In genomic region chr1:8874230-8875201, GRCh38 we compare ENCODE assay signal across 2 cellular contexts.
TF ChIP-seq lines count a peak whose summit lies in the region.

No MANE protein-coding gene starts in this region.

TF ChIP-seq in IMR-90, 13 proteins besides CTCF, POLR2A, EP300 and RAD21:
- no peak for TF ChIP-seq CEBPB (IDR thresholded peaks at IDR 0.05; ENCODE audit: low read depth, low read length)

TF ChIP-seq in K562, 482 proteins besides CTCF, POLR2A, EP300 and RAD21:
- TF ChIP-seq GATA2 (CRISPR knock-in tag; IDR thresholded peaks at IDR 0.05) (no peak), ZNF431 (CRISPR knock-in tag; IDR thresholded peaks at IDR 0.05) (0 out of 2 replicates have a peak, but pooled peaks have one; percentile 25), DIDO1 (tag; IDR thresholded peaks at IDR 0.05; ENCODE audit: low read depth) (no peak), ZNF764 (CRISPR knock-in tag; IDR thresholded peaks at IDR 0.05; ENCODE audit: low read depth) (no peak), RBM22 (IDR thresholded peaks at IDR 0.05; ENCODE audit: low read depth, low read length, poor library complexity, severe bottlenecking) (no peak), CHD2 (IDR thresholded peaks at IDR 0.05; ENCODE audit: low read depth, low read length) (peak; percentile 63; the same call in 1 of the 2 replicates), ZNF77 (CRISPR knock-in tag; IDR thresholded peaks at IDR 0.05) (no peak), ZFX (CRISPR knock-in tag; IDR thresholded peaks at IDR 0.05) (peak; percentile 35; the same call in 1 of the 2 replicates), KDM5B (IDR thresholded peaks at IDR 0.05; ENCODE audit: insufficient replicate concordance, low read depth, low read length) (peak; percentile 34), PML (IDR thresholded peaks at IDR 0.05; ENCODE audit: low read length) (peak; percentile 45), SMAD3 (CRISPR knock-in tag; conservative IDR thresholded peaks at IDR 0.05) (no peak), ZNF512 (tag; IDR thresholded peaks at IDR 0.05) (0 out of 2 replicates have a peak, but pooled peaks have one; percentile 34), SP1 (CRISPR knock-in tag; IDR thresholded peaks at IDR 0.05) (0 out of 2 replicates have a peak, but pooled peaks have one; percentile 38), FOXP4 (CRISPR knock-in tag; IDR thresholded peaks at IDR 0.05; ENCODE audit: borderline replicate concordance) (0 out of 2 replicates have a peak, but pooled peaks have one; percentile 39), SUPT5H (IDR thresholded peaks at IDR 0.05) (peak; percentile 4), ZNF57 (CRISPR knock-in tag; IDR thresholded peaks at IDR 0.05) (no peak), CCAR2 (IDR thresholded peaks at IDR 0.05; ENCODE audit: low read depth, low read length) (no peak), POLR2AphosphoS2 (IDR thresholded peaks at IDR 0.05; ENCODE audit: low read length) (peak; percentile 71; the same call in 1 of the 2 replicates), NFIX (CRISPR knock-in tag; IDR thresholded peaks at IDR 0.05; ENCODE audit: low read depth) (no peak), ZNF644 (tag; IDR thresholded peaks at IDR 0.05; ENCODE audit: low read depth) (no peak), SMARCA5 (IDR thresholded peaks at IDR 0.05) (peak; percentile 14; the same call in 1 of the 2 replicates), ESRRB (CRISPR knock-in tag; IDR thresholded peaks at IDR 0.05; ENCODE audit: borderline replicate concordance) (no peak), POLR2AphosphoS5 (IDR thresholded peaks at IDR 0.05; ENCODE audit: control insufficient read depth, insufficient read depth, low read depth, low read length) (peak; percentile 42; the same call in 1 of the 2 replicates)
- TF ChIP-seq, protein P1, sequence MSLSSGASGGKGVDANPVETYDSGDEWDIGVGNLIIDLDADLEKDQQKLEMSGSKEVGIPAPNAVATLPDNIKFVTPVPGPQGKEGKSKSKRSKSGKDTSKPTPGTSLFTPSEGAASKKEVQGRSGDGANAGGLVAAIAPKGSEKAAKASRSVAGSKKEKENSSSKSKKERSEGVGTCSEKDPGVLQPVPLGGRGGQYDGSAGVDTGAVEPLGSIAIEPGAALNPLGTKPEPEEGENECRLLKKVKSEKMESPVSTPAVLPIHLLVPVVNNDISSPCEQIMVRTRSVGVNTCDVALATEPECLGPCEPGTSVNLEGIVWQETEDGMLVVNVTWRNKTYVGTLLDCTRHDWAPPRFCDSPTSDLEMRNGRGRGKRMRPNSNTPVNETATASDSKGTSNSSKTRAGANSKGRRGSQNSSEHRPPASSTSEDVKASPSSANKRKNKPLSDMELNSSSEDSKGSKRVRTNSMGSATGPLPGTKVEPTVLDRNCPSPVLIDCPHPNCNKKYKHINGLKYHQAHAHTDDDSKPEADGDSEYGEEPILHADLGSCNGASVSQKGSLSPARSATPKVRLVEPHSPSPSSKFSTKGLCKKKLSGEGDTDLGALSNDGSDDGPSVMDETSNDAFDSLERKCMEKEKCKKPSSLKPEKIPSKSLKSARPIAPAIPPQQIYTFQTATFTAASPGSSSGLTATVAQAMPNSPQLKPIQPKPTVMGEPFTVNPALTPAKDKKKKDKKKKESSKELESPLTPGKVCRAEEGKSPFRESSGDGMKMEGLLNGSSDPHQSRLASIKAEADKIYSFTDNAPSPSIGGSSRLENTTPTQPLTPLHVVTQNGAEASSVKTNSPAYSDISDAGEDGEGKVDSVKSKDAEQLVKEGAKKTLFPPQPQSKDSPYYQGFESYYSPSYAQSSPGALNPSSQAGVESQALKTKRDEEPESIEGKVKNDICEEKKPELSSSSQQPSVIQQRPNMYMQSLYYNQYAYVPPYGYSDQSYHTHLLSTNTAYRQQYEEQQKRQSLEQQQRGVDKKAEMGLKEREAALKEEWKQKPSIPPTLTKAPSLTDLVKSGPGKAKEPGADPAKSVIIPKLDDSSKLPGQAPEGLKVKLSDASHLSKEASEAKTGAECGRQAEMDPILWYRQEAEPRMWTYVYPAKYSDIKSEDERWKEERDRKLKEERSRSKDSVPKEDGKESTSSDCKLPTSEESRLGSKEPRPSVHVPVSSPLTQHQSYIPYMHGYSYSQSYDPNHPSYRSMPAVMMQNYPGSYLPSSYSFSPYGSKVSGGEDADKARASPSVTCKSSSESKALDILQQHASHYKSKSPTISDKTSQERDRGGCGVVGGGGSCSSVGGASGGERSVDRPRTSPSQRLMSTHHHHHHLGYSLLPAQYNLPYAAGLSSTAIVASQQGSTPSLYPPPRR (CRISPR knock-in tag; IDR thresholded peaks at IDR 0.05; ENCODE audit: borderline replicate concordance): no peak
- TF ChIP-seq, protein P2, sequence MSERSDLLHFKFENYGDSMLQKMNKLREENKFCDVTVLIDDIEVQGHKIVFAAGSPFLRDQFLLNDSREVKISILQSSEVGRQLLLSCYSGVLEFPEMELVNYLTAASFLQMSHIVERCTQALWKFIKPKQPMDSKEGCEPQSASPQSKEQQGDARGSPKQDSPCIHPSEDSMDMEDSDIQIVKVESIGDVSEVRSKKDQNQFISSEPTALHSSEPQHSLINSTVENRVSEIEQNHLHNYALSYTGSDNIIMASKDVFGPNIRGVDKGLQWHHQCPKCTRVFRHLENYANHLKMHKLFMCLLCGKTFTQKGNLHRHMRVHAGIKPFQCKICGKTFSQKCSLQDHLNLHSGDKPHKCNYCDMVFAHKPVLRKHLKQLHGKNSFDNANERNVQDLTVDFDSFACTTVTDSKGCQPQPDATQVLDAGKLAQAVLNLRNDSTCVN (CRISPR knock-in tag; IDR thresholded peaks at IDR 0.05): 0 out of 2 replicates have a peak, but pooled peaks have one; percentile 15
TF ChIP-seq in K562: peak in this region for 13.
